ENCODE assay signal across 15 cellular contexts in genomic region chr2:18456026-18456425, GRCh38.
DNase-seq lines count a peak whose midpoint lies in the region; ATAC-seq and TF ChIP-seq lines count a peak whose summit lies in the region.
"Had no signal": no experiment of that assay in that cellular context is flagged by ENCODE, and none has a peak within 500 bp of the region (broad histone marks: within the 10 kb centered on the region; RNA-seq: fewer than 3 reads in every experiment).

No MANE protein-coding gene starts in this region.

- H3K79me2 ChIP-seq in ACC112 (ENCODE audit: control insufficient read depth, insufficient read depth, low read length, unreplicated experiment), result no peaks in the 10 kb centered on the region
- H3K79me2 ChIP-seq in osteoblast (ENCODE audit: insufficient read depth, low read length), result no peaks in the 10 kb centered on the region

- peak overlapping the region; percentile 77 for H3K4me2 ChIP-seq in osteoblast (ENCODE audit: insufficient read depth, low read length)
- H3K4me2 ChIP-seq: A549 had no signal

- H2AFZ ChIP-seq in ACC112 (ENCODE audit: low read length, unreplicated experiment) (peak overlapping the region; percentile 66), osteoblast (ENCODE audit: low read length) (no peak overlapping the region)

- H3K4me1 ChIP-seq in ACC112 (ENCODE audit: control insufficient read depth, insufficient read depth, low read length, unreplicated experiment) (peaks cover 37% of the 10 kb centered on the region), adipocyte (ENCODE audit: control insufficient read depth, insufficient read depth, low read length) (peaks cover 26% of the 10 kb centered on the region), osteoblast (ENCODE audit: insufficient read depth, low read length) (peaks cover 26% of the 10 kb centered on the region)
- H3K4me1 ChIP-seq: A549 had no signal

- TF ChIP-seq CTCF in osteoblast (IDR thresholded peaks at IDR 0.05; ENCODE audit: extremely low read depth, low read depth, low read length), result no peak

- H3K36me3 ChIP-seq in ACC112 (ENCODE audit: insufficient read depth, low read length), result no peaks in the 10 kb centered on the region
- H3K36me3 ChIP-seq in adipocyte (ENCODE audit: control insufficient read depth, insufficient read depth, low read length, severe bottlenecking), result no peaks in the 10 kb centered on the region
- no peaks in the 10 kb centered on the region for H3K36me3 ChIP-seq in osteoblast (ENCODE audit: insufficient read depth, low read length)
- H3K36me3 ChIP-seq: tibial nerve had no signal

- H3K9ac ChIP-seq in adipocyte (ENCODE audit: low read length), result peak overlapping the region; percentile 78

- H3K27me3 ChIP-seq in ACC112 (ENCODE audit: insufficient read depth, low read length) (no peaks in the 10 kb centered on the region), adipocyte (replicated peaks; ENCODE audit: control insufficient read depth, insufficient read depth, low read length) (no peaks in the 10 kb centered on the region), osteoblast (ENCODE audit: insufficient read depth, low read length) (no peaks in the 10 kb centered on the region)
- H3K27me3 ChIP-seq: tibial nerve had no signal

- H3K9me3 ChIP-seq in adipocyte (ENCODE audit: control insufficient read depth, low read length) (no peaks in the 10 kb centered on the region), osteoblast (ENCODE audit: low read depth, low read length) (no peaks in the 10 kb centered on the region)
- H3K9me3 ChIP-seq: A549, tibial nerve had no signal

- H4K20me1 ChIP-seq in osteoblast (ENCODE audit: insufficient read depth, low read length), result no peaks in the 10 kb centered on the region

- ATAC-seq in GM19023 (IDR thresholded peaks at IDR 0.05; ENCODE audit: unreplicated experiment), result no peak

- H3K4me3 ChIP-seq in ACC112 (ENCODE audit: low read depth, low read length) (0 out of 2 replicates have a peak overlapping the region, but pooled peaks have one; percentile 53), adipocyte (ENCODE audit: low read length) (peak overlapping the region; percentile 63), osteoblast (ENCODE audit: insufficient read depth, low read length) (no peak overlapping the region)
- H3K4me3 ChIP-seq: A549, tibial nerve had no signal

- DNase-seq in adipocyte (ENCODE audit: low read depth) (peak; percentile 25), foreskin melanocyte (peak; percentile 10), osteoblast (ENCODE audit: insufficient read length, low spot score, missing footprints) (no peak), NCI-H446 treated with DMSO at 0.1 percent for 48 hours (lab: John Stamatoyannopoulos, UW) (no peak), OCI-M1 (lab: John Stamatoyannopoulos, UW) (no peak)
- DNase-seq in activated CD4-positive, alpha-beta T cell treated with anti-CD3 and anti-CD28 coated beads, Interleukin-2, amount 50 U/mL, for 4 hours, result no peak
- DNase-seq: activated T-cell treated with anti-CD3 and anti-CD28 coated beads, Interleukin-2, amount 50 U/mL, for 24 hours; CD4-positive, alpha-beta memory T cell; naive B cell; NCI-H146; stimulated activated CD4-positive, alpha-beta T cell treated with anti-CD3 and anti-CD28 coated beads, Interleukin-1b, Interleukin-23, amount 100 ng/mL, for 48 hours had no signal

- H3K27ac ChIP-seq in ACC112 (ENCODE audit: low read depth, low read length) (peak overlapping the region; percentile 87), osteoblast (ENCODE audit: low read depth, low read length) (peak overlapping the region; percentile 90)
- H3K27ac ChIP-seq: A549 had no signal

Comparison
In these comparisons a context has a peak if more than half of its experiments do, and no peak if none do; other contexts are left out.
1. DNase-seq: peak in adipocyte (single experiment) and foreskin melanocyte (single experiment); none in osteoblast (single experiment), NCI-H446 treated with DMSO at 0.1 percent for 48 hours (single experiment), activated CD4-positive, alpha-beta T cell treated with anti-CD3 and anti-CD28 coated beads, Interleukin-2, amount 50 U/mL, for 4 hours (0 of 2) and OCI-M1 (single experiment).